Comparison of ENCODE assay signal across 16 cellular contexts in the genomic region with DNA sequence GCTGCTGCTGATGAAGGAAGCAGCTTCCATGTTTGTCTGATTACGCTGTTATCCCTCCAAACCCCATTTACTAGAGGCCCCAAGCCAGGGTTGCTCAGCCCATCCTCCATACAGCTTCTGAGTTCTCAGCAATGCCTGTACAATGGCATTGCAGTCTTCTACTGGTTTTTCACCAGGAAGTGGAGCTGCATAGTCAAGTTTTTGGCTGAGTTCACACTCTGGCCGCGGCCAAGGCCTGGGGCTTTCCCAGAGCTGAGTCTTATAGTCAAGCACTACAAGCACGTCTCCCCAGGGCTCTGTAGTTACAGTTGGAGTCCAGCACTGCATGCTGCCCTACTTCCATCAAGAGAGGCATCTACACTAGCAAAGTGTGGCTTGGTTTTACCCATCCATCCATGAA.
DNase-seq lines count a peak whose midpoint lies in the region; ATAC-seq, FAIRE-seq and TF ChIP-seq lines count a peak whose summit lies in the region.
"Had no signal": no experiment of that assay in that cellular context is flagged by ENCODE, and none has a peak within 500 bp of the region (broad histone marks: within the 10 kb centered on the region; RNA-seq: fewer than 3 reads in every experiment).

No MANE protein-coding gene starts in this region.

- FAIRE-seq in H54 (lab: Jason Lieb, UNC), result no peak

- DNase-seq in Right ventricle myocardium inferior (ENCODE audit: missing footprints) (peak; percentile 69), cardiac septum (ENCODE audit: low spot score) (no peak), NCI-H2227 (lab: John Stamatoyannopoulos, UW; ENCODE audit: unreplicated experiment) (no peak), H54 (ENCODE audit: insufficient read length, low spot score) (no peak)
- no peak for DNase-seq in effector CD4-positive, alpha-beta T cell
- DNase-seq in stimulated activated CD4-positive, alpha-beta T cell treated with anti-CD3 and anti-CD28 coated beads, Interleukin-2, amount 100 ng/mL, for 48 hours, result no peak
- DNase-seq: 8988T; activated CD8-positive, alpha-beta memory T cell treated with anti-CD3 and anti-CD28 coated beads, Interleukin-2, amount 10 ng/mL, durations not matched to agents 7 days and 5 days; central memory CD4-positive, alpha-beta T cell; COR-L47; H7; NCI-H1092 treated with DMSO at 0.1 percent for 48 hours; NCI-H69 had no signal

- intact Hi-C loops in Right ventricle myocardium inferior (cut with DNase I) (no loop called here), cardiac septum (cut with DNase I) (no loop called here)

- TF ChIP-seq POLR2A in H54 (IDR thresholded peaks at IDR 0.05; ENCODE audit: low read depth, low read length), result no peak

- ATAC-seq in Right ventricle myocardium inferior (peak; percentile 90), HG02571 (IDR thresholded peaks at IDR 0.05; ENCODE audit: unreplicated experiment) (peak; percentile 70), HG03432 (IDR thresholded peaks at IDR 0.05; ENCODE audit: unreplicated experiment) (peak; percentile 97)
- ATAC-seq: activated CD8-positive, alpha-beta memory T cell treated with anti-CD3 and anti-CD28 coated beads, Interleukin-2, amount 10 ng/mL, durations not matched to agents 7 days and 5 days; activated naive CD4-positive, alpha-beta T cell treated with anti-CD3 and anti-CD28 coated beads, Interleukin-2, amount 50 U/mL, for 72 hours had no signal
